Comparison of ENCODE assay signal across 1 cellular context in genomic region chr1:44674113-44675000, GRCh38.
TF ChIP-seq lines count a peak whose summit lies in the region.

TSS of gene ARMH1 (plus strand) at chr1:44674714. CDS start at chr1:44689698, 14,984 bp downstream.
TSS of gene TMEM53 (minus strand) at chr1:44674481. CDS start at chr1:44674391, 90 bp downstream.

TF ChIP-seq in HepG2, 621 proteins besides CTCF, POLR2A, EP300 and RAD21 (continued from another document and continues in another):
- TF ChIP-seq SNAPC4 (CRISPR knock-in tag; IDR thresholded peaks at IDR 0.05) (no peak), TBX2 (CRISPR knock-in tag; IDR thresholded peaks at IDR 0.05; ENCODE audit: borderline replicate concordance) (peak; percentile 86), TRIM22 (IDR thresholded peaks at IDR 0.05) (no peak), ZNF34 (CRISPR knock-in tag; IDR thresholded peaks at IDR 0.05; ENCODE audit: borderline replicate concordance) (no peak), PHF20 (CRISPR knock-in tag; IDR thresholded peaks at IDR 0.05) (no peak), ZNF788 (CRISPR knock-in tag; IDR thresholded peaks at IDR 0.05; ENCODE audit: borderline replicate concordance) (peak; percentile 51; the same call in 1 of the 2 replicates), EZH2 (conservative IDR thresholded peaks at IDR 0.05; ENCODE audit: low read depth, low read length) (no peak), AHR (CRISPR knock-in tag; IDR thresholded peaks at IDR 0.05) (no peak), NFYC (CRISPR knock-in tag; IDR thresholded peaks at IDR 0.05) (peak; percentile 97), MED13 (CRISPR knock-in tag; IDR thresholded peaks at IDR 0.05) (no peak), RARG (CRISPR knock-in tag; IDR thresholded peaks at IDR 0.05; ENCODE audit: low read depth) (no peak), ZNF614 (CRISPR knock-in tag; IDR thresholded peaks at IDR 0.05; ENCODE audit: borderline replicate concordance) (peak; percentile 49; the same call in 1 of the 2 replicates), ZNF7 (CRISPR knock-in tag; IDR thresholded peaks at IDR 0.05) (no peak), ZNF780A (CRISPR knock-in tag; IDR thresholded peaks at IDR 0.05) (no peak), FOXA1 (IDR thresholded peaks at IDR 0.05) (no peak), FOXA1 (CRISPR knock-in tag; IDR thresholded peaks at IDR 0.05) (no peak), HMGXB4 (CRISPR knock-in tag; IDR thresholded peaks at IDR 0.05; ENCODE audit: borderline replicate concordance in 1 of 2, low read depth in 1 of 2) (no peak), CAMTA2 (CRISPR knock-in tag; IDR thresholded peaks at IDR 0.05; ENCODE audit: borderline replicate concordance) (no peak), RBM22 (optimal IDR thresholded peaks at IDR 0.05; ENCODE audit: low read length) (peak; percentile 79), ZNF589 (CRISPR knock-in tag; conservative IDR thresholded peaks at IDR 0.05) (no peak), CERS6 (CRISPR knock-in tag; IDR thresholded peaks at IDR 0.05) (no peak), HMG20A (CRISPR knock-in tag; IDR thresholded peaks at IDR 0.05; ENCODE audit: borderline replicate concordance) (no peak), TGIF2 (CRISPR knock-in tag; IDR thresholded peaks at IDR 0.05) (0 out of 2 replicates have a peak, but pooled peaks have one; percentile 49), ZNF773 (CRISPR knock-in tag; IDR thresholded peaks at IDR 0.05; ENCODE audit: borderline replicate concordance) (no peak), ZNF337 (CRISPR knock-in tag; IDR thresholded peaks at IDR 0.05; ENCODE audit: borderline replicate concordance, low read depth) (0 out of 2 replicates have a peak, but pooled peaks have one; percentile 37), ATF7 (IDR thresholded peaks at IDR 0.05) (no peak), ATF7 (CRISPR knock-in tag; IDR thresholded peaks at IDR 0.05) (no peak), ZMYM3 (CRISPR knock-in tag; IDR thresholded peaks at IDR 0.05) (no peak; the same call in 1 of the 2 replicates), GLMP (CRISPR knock-in tag; IDR thresholded peaks at IDR 0.05; ENCODE audit: borderline replicate concordance) (no peak), HBP1 (CRISPR knock-in tag; IDR thresholded peaks at IDR 0.05; ENCODE audit: low read depth) (no peak), ZNF160 (CRISPR knock-in tag; IDR thresholded peaks at IDR 0.05) (no peak), ZBTB1 (CRISPR knock-in tag; IDR thresholded peaks at IDR 0.05; ENCODE audit: borderline replicate concordance) (no peak), ZBTB7B (CRISPR knock-in tag; IDR thresholded peaks at IDR 0.05) (peak; percentile 37; the same call in 1 of the 2 replicates), ZNF841 (CRISPR knock-in tag; IDR thresholded peaks at IDR 0.05; ENCODE audit: borderline replicate concordance) (no peak), MIXL1 (CRISPR knock-in tag; IDR thresholded peaks at IDR 0.05) (peak; percentile 27; the same call in 1 of the 2 replicates), ZNF567 (CRISPR knock-in tag; IDR thresholded peaks at IDR 0.05; ENCODE audit: borderline replicate concordance) (no peak; the same call in 1 of the 2 replicates), NFYB (CRISPR knock-in tag; IDR thresholded peaks at IDR 0.05) (peak; percentile 95), NR3C1 (CRISPR knock-in tag; IDR thresholded peaks at IDR 0.05) (no peak), ZNF558 (CRISPR knock-in tag; IDR thresholded peaks at IDR 0.05; ENCODE audit: borderline replicate concordance) (peak; percentile 69; the same call in 1 of the 2 replicates), ZNF446 (CRISPR knock-in tag; IDR thresholded peaks at IDR 0.05) (no peak)
- TF ChIP-seq, protein P1, sequence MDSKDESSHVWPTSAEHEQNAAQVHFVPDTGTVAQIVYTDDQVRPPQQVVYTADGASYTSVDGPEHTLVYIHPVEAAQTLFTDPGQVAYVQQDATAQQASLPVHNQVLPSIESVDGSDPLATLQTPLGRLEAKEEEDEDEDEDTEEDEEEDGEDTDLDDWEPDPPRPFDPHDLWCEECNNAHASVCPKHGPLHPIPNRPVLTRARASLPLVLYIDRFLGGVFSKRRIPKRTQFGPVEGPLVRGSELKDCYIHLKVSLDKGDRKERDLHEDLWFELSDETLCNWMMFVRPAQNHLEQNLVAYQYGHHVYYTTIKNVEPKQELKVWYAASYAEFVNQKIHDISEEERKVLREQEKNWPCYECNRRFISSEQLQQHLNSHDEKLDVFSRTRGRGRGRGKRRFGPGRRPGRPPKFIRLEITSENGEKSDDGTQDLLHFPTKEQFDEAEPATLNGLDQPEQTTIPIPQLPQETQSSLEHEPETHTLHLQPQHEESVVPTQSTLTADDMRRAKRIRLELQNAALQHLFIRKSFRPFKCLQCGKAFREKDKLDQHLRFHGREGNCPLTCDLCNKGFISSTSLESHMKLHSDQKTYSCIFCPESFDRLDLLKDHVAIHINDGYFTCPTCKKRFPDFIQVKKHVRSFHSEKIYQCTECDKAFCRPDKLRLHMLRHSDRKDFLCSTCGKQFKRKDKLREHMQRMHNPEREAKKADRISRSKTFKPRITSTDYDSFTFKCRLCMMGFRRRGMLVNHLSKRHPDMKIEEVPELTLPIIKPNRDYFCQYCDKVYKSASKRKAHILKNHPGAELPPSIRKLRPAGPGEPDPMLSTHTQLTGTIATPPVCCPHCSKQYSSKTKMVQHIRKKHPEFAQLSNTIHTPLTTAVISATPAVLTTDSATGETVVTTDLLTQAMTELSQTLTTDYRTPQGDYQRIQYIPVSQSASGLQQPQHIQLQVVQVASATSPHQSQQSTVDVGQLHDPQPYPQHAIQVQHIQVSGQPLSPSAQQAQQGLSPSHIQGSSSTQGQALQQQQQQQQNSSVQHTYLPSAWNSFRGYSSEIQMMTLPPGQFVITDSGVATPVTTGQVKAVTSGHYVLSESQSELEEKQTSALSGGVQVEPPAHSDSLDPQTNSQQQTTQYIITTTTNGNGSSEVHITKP (CRISPR knock-in tag; IDR thresholded peaks at IDR 0.05; ENCODE audit: low read depth) = no peak
- TF ChIP-seq, protein P2, sequence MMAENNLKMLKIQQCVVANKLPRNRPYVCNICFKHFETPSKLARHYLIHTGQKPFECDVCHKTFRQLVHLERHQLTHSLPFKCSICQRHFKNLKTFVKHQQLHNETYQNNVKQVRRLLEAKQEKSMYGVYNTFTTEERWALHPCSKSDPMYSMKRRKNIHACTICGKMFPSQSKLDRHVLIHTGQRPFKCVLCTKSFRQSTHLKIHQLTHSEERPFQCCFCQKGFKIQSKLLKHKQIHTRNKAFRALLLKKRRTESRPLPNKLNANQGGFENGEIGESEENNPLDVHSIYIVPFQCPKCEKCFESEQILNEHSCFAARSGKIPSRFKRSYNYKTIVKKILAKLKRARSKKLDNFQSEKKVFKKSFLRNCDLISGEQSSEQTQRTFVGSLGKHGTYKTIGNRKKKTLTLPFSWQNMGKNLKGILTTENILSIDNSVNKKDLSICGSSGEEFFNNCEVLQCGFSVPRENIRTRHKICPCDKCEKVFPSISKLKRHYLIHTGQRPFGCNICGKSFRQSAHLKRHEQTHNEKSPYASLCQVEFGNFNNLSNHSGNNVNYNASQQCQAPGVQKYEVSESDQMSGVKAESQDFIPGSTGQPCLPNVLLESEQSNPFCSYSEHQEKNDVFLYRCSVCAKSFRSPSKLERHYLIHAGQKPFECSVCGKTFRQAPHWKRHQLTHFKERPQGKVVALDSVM (CRISPR knock-in tag; IDR thresholded peaks at IDR 0.05) = no peak
- TF ChIP-seq, protein P3, sequence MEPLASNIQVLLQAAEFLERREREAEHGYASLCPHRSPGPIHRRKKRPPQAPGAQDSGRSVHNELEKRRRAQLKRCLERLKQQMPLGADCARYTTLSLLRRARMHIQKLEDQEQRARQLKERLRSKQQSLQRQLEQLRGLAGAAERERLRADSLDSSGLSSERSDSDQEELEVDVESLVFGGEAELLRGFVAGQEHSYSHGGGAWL (CRISPR knock-in tag; IDR thresholded peaks at IDR 0.05) = peak; percentile 52
- TF ChIP-seq, protein P4, sequence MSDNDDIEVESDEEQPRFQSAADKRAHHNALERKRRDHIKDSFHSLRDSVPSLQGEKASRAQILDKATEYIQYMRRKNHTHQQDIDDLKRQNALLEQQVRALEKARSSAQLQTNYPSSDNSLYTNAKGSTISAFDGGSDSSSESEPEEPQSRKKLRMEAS (IDR thresholded peaks at IDR 0.05) = no peak
- TF ChIP-seq, protein P5, sequence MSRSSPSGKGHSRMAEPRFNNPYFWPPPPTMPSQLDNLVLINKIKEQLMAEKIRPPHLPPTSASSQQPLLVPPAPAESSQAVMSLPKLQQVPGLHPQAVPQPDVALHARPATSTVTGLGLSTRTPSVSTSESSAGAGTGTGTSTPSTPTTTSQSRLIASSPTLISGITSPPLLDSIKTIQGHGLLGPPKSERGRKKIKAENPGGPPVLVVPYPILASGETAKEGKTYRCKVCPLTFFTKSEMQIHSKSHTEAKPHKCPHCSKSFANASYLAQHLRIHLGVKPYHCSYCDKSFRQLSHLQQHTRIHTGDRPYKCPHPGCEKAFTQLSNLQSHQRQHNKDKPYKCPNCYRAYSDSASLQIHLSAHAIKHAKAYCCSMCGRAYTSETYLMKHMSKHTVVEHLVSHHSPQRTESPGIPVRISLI (CRISPR knock-in tag; IDR thresholded peaks at IDR 0.05; ENCODE audit: borderline replicate concordance) = no peak
